7 cellular contexts compared by ENCODE assay signal in the genomic region with DNA sequence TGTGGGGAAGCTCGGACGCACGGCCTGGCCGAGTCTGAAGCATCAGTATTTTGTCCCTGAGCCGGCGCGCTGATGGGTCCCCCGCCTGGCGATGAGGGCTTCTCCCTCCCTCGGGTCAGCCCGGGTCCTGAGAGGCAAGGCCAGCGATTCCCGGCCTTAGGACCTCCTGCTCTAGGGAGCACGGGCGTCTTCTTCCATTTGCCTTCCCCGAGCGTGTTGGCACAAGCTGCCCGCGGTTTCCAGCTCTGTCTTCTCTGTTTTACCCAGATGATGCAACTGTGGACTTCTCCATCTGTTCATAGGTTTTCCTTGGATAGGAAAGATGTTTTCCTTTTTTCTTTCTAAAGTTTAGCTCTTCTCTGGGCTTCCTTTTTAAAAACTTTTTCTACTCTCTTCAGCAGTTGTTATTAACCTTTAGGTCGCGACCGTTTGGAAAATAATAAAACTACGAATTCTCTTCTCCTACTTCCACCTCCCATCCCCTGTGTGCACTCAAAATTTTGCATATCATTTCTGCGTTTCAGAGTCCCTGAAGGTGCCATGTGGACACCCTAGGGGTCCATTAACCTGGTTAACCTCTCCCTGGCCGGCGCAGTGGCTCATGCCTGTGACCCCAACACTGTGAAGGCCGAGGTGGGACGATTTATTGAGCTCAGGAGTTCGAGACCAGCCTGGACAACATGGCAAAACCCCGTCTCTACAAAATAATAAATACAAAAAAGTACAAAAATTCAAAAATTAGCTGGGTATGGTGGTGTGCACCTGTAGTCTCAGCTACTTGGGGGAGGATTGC. TPM values are rescaled to one million over a fixed set of nuclear protein-coding genes. Genes with fewer than 3 reads are reported as not detected.
A peak's percentile ranks its signal among the peaks of the same experiment; 100 is the strongest.
DNase-seq lines count a peak whose midpoint lies in the region; ATAC-seq and TF ChIP-seq lines count a peak whose summit lies in the region.

No MANE protein-coding gene starts in this region.

- peaks cover 3% of the 10 kb centered on the region; the same call in 1 of the 2 replicates for H3K9me3 ChIP-seq in HAP-1

- in situ Hi-C loops in HAP-1 (cut with MboI; ENCODE audit: low sequenced_read_pairs): no loop called here

- peaks cover 22% of the 10 kb centered on the region for H3K4me1 ChIP-seq in HAP-1

- no peaks in the 10 kb centered on the region for H3K36me3 ChIP-seq in HAP-1 (replicated peaks)

- ATAC-seq in HG03039 (IDR thresholded peaks at IDR 0.05; ENCODE audit: unreplicated experiment): no peak
- no peak for ATAC-seq in HG03342 (IDR thresholded peaks at IDR 0.05; ENCODE audit: unreplicated experiment)

- DNase-seq in HAP-1 (ENCODE audit: low spot score in 2 of 2) (no peak), SHP77 treated with DMSO at 0.1 percent for 48 hours (lab: John Stamatoyannopoulos, UW) (peak; percentile 33), epithelial cell of proximal tubule (ENCODE audit: low read depth) (no peak), non-pigmented ciliary epithelial cell (ENCODE audit: low read depth) (peak; percentile 18), mesenteric fat pad (ENCODE audit: low spot score) (no peak)

- H3K4me3 ChIP-seq in HAP-1 (peak overlapping the region; percentile 64), epithelial cell of proximal tubule (ENCODE audit: low read depth, low read length) (peak overlapping the region; percentile 72)

- no peak for TF ChIP-seq CTCF in epithelial cell of proximal tubule (conservative IDR thresholded peaks at IDR 0.05; ENCODE audit: low read depth, low read length)

- no peaks in the 10 kb centered on the region for H3K27me3 ChIP-seq in HAP-1 (ENCODE audit: low read depth)

RNA-seq across cellular contexts. Expression of a gene that starts 1.4 kb away (rescaled TPM):
- total RNA-seq in epithelial cell of proximal tubule (3.1 and 8.3 TPM in 2 replicates), mesenteric fat pad (57.8 TPM)

RNA-seq across cellular contexts. Expression of a gene that starts 37.7 kb away (rescaled TPM):
- 20.3 and 25.5 TPM in 2 replicates for total RNA-seq in epithelial cell of proximal tubule
- 9.2 TPM for total RNA-seq in mesenteric fat pad

Comparison
In these comparisons a context has a peak if more than half of its experiments do, and no peak if none do; other contexts are left out.
1. DNase-seq: peak in SHP77 treated with DMSO at 0.1 percent for 48 hours (single experiment) and non-pigmented ciliary epithelial cell (single experiment); none in HAP-1 (0 of 2), epithelial cell of proximal tubule (single experiment) and mesenteric fat pad (single experiment).